ENCODE assay signal across 8 cellular contexts in genomic region chr22:35299717-35300497, GRCh38. TPM values are rescaled to one million over a fixed set of nuclear protein-coding genes. Genes with fewer than 3 reads are reported as not detected.
DNase-seq lines count a peak whose midpoint lies in the region; ATAC-seq and TF ChIP-seq lines count a peak whose summit lies in the region.

Gene TOM1 (plus strand): TSS chr22:35299894. CDS start chr22:35299929, 35 bp downstream.

- H3K4me3 Mint-ChIP-seq in IgD-negative memory B cell = peak within 1 kb of the TSS; percentile 85 to 99 (median 94)

- no peaks in the 10 kb centered on the region for H3K9me3 ChIP-seq in mononuclear cell (ENCODE audit: low read depth, low read length)

- DNase-seq in DMS 273 (lab: John Stamatoyannopoulos, UW; ENCODE audit: unreplicated experiment) = peak; percentile 98
- DNase-seq in OCI-M2 (lab: John Stamatoyannopoulos, UW; ENCODE audit: unreplicated experiment) = peak; percentile 81
- peak; percentile 96 for DNase-seq in activated T-cell treated with anti-CD3 and anti-CD28 coated beads for 4 hours
- DNase-seq in epithelial cell of esophagus (ENCODE audit: low read depth) = peak; percentile 99
- peak; percentile 96 for DNase-seq in stimulated activated CD8-positive, alpha-beta memory T cell treated with anti-CD3 and anti-CD28 coated beads, Interleukin-4, amount 100 ng/mL, for 1 hour (ENCODE audit: low read depth in 2 of 2, low spot score in 1 of 2)

- ATAC-seq in GM21529 (IDR thresholded peaks at IDR 0.05; ENCODE audit: unreplicated experiment) = peak; percentile 96

- H3K4me3 ChIP-seq in epithelial cell of esophagus (ENCODE audit: low read length) = peak within 1 kb of the TSS; percentile 97
- peak within 1 kb of the TSS; percentile 68 for H3K4me3 ChIP-seq in mononuclear cell (ENCODE audit: low read length)

- no peak for TF ChIP-seq CTCF in epithelial cell of esophagus (IDR thresholded peaks at IDR 0.05; ENCODE audit: insufficient read depth, low read depth, low read length, missing control alignments)

- H3K27me3 Mint-ChIP-seq in IgD-negative memory B cell = no peaks in the 10 kb centered on the region

- H3K27me3 ChIP-seq in mononuclear cell (ENCODE audit: insufficient read depth, low read length) = no peaks in the 10 kb centered on the region

- peak within 1 kb of the TSS; percentile 89 to 99 (median 96) for H3K27ac Mint-ChIP-seq in IgD-negative memory B cell

- H3K4me1 ChIP-seq in mononuclear cell (ENCODE audit: insufficient read depth, low read length) = peaks cover 44% of the 10 kb centered on the region

- H3K9me3 Mint-ChIP-seq in IgD-negative memory B cell = no peaks in the 10 kb centered on the region

- no peaks in the 10 kb centered on the region for H3K36me3 Mint-ChIP-seq in IgD-negative memory B cell

- peaks cover 4 to 9% (median 7%) of the 10 kb centered on the region in 3 donors for H3K4me1 Mint-ChIP-seq in IgD-negative memory B cell

RNA-seq across cellular contexts. Expression of gene TOM1, which starts in this region (rescaled TPM):
- 23.1 TPM for polyA plus RNA-seq in IgD-negative memory B cell
- total RNA-seq in mononuclear cell = 190 TPM

Comparison
In these comparisons a context has a peak if more than half of its experiments do, and no peak if none do; other contexts are left out.
1. Peak in every context shown above with its lines: DNase-seq, ATAC-seq and H3K4me3 ChIP-seq.